Comparison of ENCODE assay signal across 8 cellular contexts in the genomic region with DNA sequence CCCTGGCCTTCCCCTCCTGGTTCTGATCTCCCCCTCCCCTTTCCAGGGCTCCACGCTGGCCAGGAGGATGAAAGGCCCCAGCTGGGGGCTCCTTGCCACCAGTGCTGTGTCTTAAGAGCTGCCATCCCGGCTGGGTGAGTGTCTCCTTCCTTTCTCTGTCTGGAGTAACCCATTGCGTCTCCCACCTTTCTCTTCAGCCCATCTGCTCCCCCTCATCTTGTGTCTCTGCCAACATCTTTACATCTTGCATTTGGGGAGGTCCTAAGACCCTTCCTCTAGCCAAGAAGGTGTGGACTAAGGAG. TPM values are rescaled to one million over a fixed set of nuclear protein-coding genes. Genes with fewer than 3 reads are reported as not detected.
A peak's percentile ranks its signal among the peaks of the same experiment; 100 is the strongest.
DNase-seq lines count a peak whose midpoint lies in the region; ATAC-seq and TF ChIP-seq lines count a peak whose summit lies in the region.

No MANE protein-coding gene starts in this region.

- no peaks in the 10 kb centered on the region for H3K9me3 Mint-ChIP-seq in activated naive CD8-positive, alpha-beta T cell treated with anti-CD3 and anti-CD28 coated beads, Interleukin-2, amount 10 ng/mL, durations not matched to agents 7 days and 5 days

- H3K27ac Mint-ChIP-seq in activated naive CD8-positive, alpha-beta T cell treated with anti-CD3 and anti-CD28 coated beads, Interleukin-2, amount 10 ng/mL, durations not matched to agents 7 days and 5 days = peak overlapping the region; percentile 76

- H3K9me3 ChIP-seq in iPS-20b (ENCODE audit: insufficient read depth, low read depth, low read length) (no peaks in the 10 kb centered on the region), spleen (no peaks in the 10 kb centered on the region)

- H3K4me3 ChIP-seq in HFF-Myc (replicated peaks; ENCODE audit: low read depth, low read length) (peak overlapping the region; percentile 91), iPS-20b (ENCODE audit: low read length) (peak overlapping the region; percentile 95), spleen (peak overlapping the region; percentile 47 to 77 (median 59))

- H3K27me3 ChIP-seq in iPS-20b (ENCODE audit: insufficient read depth, low read length) (peaks cover 19% of the 10 kb centered on the region), spleen (replicated peaks in 1 of 7) (no peaks in the 10 kb centered on the region)

- peak overlapping the region; percentile 89 for H3K9ac ChIP-seq in iPS-20b (ENCODE audit: low read depth, low read length)

- peaks cover 14% of the 10 kb centered on the region for H3K27me3 Mint-ChIP-seq in activated naive CD8-positive, alpha-beta T cell treated with anti-CD3 and anti-CD28 coated beads, Interleukin-2, amount 10 ng/mL, durations not matched to agents 7 days and 5 days

- H3K4me1 Mint-ChIP-seq in activated naive CD8-positive, alpha-beta T cell treated with anti-CD3 and anti-CD28 coated beads, Interleukin-2, amount 10 ng/mL, durations not matched to agents 7 days and 5 days = peaks cover 13% of the 10 kb centered on the region

- intact Hi-C loops in spleen (cut with DNase I; ENCODE audit: low total_unique reads) = no loop called here

- H3K27ac ChIP-seq in iPS-20b (ENCODE audit: low read length) (peak overlapping the region; percentile 75), spleen (peak overlapping the region; percentile 39 to 88 (median 84))

- TF ChIP-seq POLR2A in spleen (IDR thresholded peaks at IDR 0.05) = no peak

- peaks cover 2% of the 10 kb centered on the region for H3K36me3 Mint-ChIP-seq in activated naive CD8-positive, alpha-beta T cell treated with anti-CD3 and anti-CD28 coated beads, Interleukin-2, amount 10 ng/mL, durations not matched to agents 7 days and 5 days

- WGBS in spleen, 5 donors = 18 to 30% (median 24%) methylated on average over 3 of the region's 3 CpGs

- POLR2A ChIA-PET in activated naive CD8-positive, alpha-beta T cell treated with anti-CD3 and anti-CD28 coated beads, Interleukin-2, amount 10 ng/mL, durations not matched to agents 7 days and 5 days (lab: Charles Lee) = interaction anchor here (3.4 kb wide), 1 partner anchor 14 kb away, joined by 21 read pairs; the partner anchor contains the start of gene PABPN1

- 0 out of 2 replicates have a peak, but pooled peaks cover 3% of the 10 kb centered on the region for H3K4me1 ChIP-seq in iPS-20b (ENCODE audit: insufficient read depth, low read length)
- peaks cover 11 to 69% (median 44%) of the 10 kb centered on the region in 6 donors for H3K4me1 ChIP-seq in spleen

- TF ChIP-seq CTCF in HFF-Myc (IDR thresholded peaks at IDR 0.05; ENCODE audit: low read depth, low read length, missing control alignments) = no peak
- TF ChIP-seq CTCF in spleen (IDR thresholded peaks at IDR 0.05 in 8 of 11, conservative IDR thresholded peaks at IDR 0.05 in 3 of 11) = no peak

- ATAC-seq in activated naive CD8-positive, alpha-beta T cell treated with anti-CD3 and anti-CD28 coated beads, Interleukin-2, amount 10 ng/mL, durations not matched to agents 7 days and 5 days (ENCODE audit: low read depth) = no peak

- H3K36me3 ChIP-seq in iPS-20b (ENCODE audit: insufficient read depth, low read depth, low read length) (peaks cover 21% of the 10 kb centered on the region), spleen (peaks cover 0 to 46% (median 1%) of the 10 kb centered on the region in 6 donors)

- peak overlapping the region; percentile 80 for H3K4me3 Mint-ChIP-seq in activated naive CD8-positive, alpha-beta T cell treated with anti-CD3 and anti-CD28 coated beads, Interleukin-2, amount 10 ng/mL, durations not matched to agents 7 days and 5 days

- no peak for DNase-seq in HFF-Myc (ENCODE audit: extremely low read depth, low read depth)
- no peak for DNase-seq in activated naive CD8-positive, alpha-beta T cell treated with anti-CD3 and anti-CD28 coated beads, Interleukin-2, amount 10 ng/mL, durations not matched to agents 7 days and 5 days
- DNase-seq in spleen = no peak
- no peak for DNase-seq in SK-N-DZ (ENCODE audit: low spot score)
- no peak for DNase-seq in NOMO-1 (lab: John Stamatoyannopoulos, UW; ENCODE audit: unreplicated experiment in 2 of 2)
- no peak for DNase-seq in activated effector memory CD4-positive, alpha-beta T cell treated with Interleukin-2 at 50 U/mL for 16 hours
- DNase-seq in DMS153 (lab: John Stamatoyannopoulos, UW) = no peak

RNA-seq across cellular contexts. Expression of gene BCL2L2, which starts 0.5 kb away (rescaled TPM):
- total RNA-seq in activated naive CD8-positive, alpha-beta T cell treated with anti-CD3 and anti-CD28 coated beads, Interleukin-2, amount 10 ng/mL, durations not matched to agents 7 days and 5 days = 1 to 10 TPM; 3.7 to 5.7 TPM
- total RNA-seq in spleen = 10 to 100 TPM; 16.7 to 34.6 (median 24.9) TPM
- 10 to 100 TPM in 1 of 3 donors, 1 to 10 TPM in 2; 5.4 to 19.2 (median 7.5) TPM for polyA plus RNA-seq in spleen
- 20.5 and 23.3 TPM in 2 replicates for polyA plus RNA-seq in SK-N-DZ (2014; cell fraction: cytosol; rRNA removed)
- 23.9 and 48.5 TPM in 2 replicates for polyA plus RNA-seq in SK-N-DZ (2014; cell fraction: nucleus; rRNA removed)

RNA-seq across cellular contexts. Expression of gene PPP1R3E, which starts 4.4 kb away (rescaled TPM):
- total RNA-seq in activated naive CD8-positive, alpha-beta T cell treated with anti-CD3 and anti-CD28 coated beads, Interleukin-2, amount 10 ng/mL, durations not matched to agents 7 days and 5 days = 10 to 100 TPM; 50.8 to 51.7 TPM
- total RNA-seq in spleen = 10 to 100 TPM; 18.6 to 31.7 (median 20.8) TPM
- 10 to 100 TPM; 22.1 to 36.7 (median 30.3) TPM for polyA plus RNA-seq in spleen
- 6.0 and 9.3 TPM in 2 replicates for polyA plus RNA-seq in SK-N-DZ (2014; cell fraction: cytosol; rRNA removed)
- polyA plus RNA-seq in SK-N-DZ (2014; cell fraction: nucleus; rRNA removed) = 17.1 and 21.5 TPM in 2 replicates

RNA-seq across cellular contexts. Expression of gene PABPN1, which starts 14.2 kb away (rescaled TPM):
- 100 to 1,000 TPM; 207 to 208 TPM for total RNA-seq in activated naive CD8-positive, alpha-beta T cell treated with anti-CD3 and anti-CD28 coated beads, Interleukin-2, amount 10 ng/mL, durations not matched to agents 7 days and 5 days
- total RNA-seq in spleen = 100 to 1,000 TPM in 4 of 7 donors, 10 to 100 TPM in 3; 52.1 to 152 (median 132) TPM
- 100 to 1,000 TPM; 118 to 146 (median 132) TPM for polyA plus RNA-seq in spleen
- polyA plus RNA-seq in SK-N-DZ (2014; cell fraction: cytosol; rRNA removed) = 142 and 147 TPM in 2 replicates
- 567 and 701 TPM in 2 replicates for polyA plus RNA-seq in SK-N-DZ (2014; cell fraction: nucleus; rRNA removed)

RNA-seq across cellular contexts. Expression of gene HOMEZ, which starts 21.2 kb away (rescaled TPM):
- 10 to 100 TPM; 11.8 to 12.8 TPM for total RNA-seq in activated naive CD8-positive, alpha-beta T cell treated with anti-CD3 and anti-CD28 coated beads, Interleukin-2, amount 10 ng/mL, durations not matched to agents 7 days and 5 days
- total RNA-seq in spleen = 10 to 100 TPM in 2 of 7 donors, 1 to 10 TPM in 5; 7.3 to 13.0 (median 9.1) TPM
- polyA plus RNA-seq in spleen = 1 to 10 TPM; 3.1 to 5.4 (median 5.0) TPM
- polyA plus RNA-seq in SK-N-DZ (2014; cell fraction: cytosol; rRNA removed) = 6.4 and 8.3 TPM in 2 replicates
- 4.6 and 10.0 TPM in 2 replicates for polyA plus RNA-seq in SK-N-DZ (2014; cell fraction: nucleus; rRNA removed)

RNA-seq across cellular contexts. Expression of gene SLC22A17, which starts 45.6 kb away (rescaled TPM):
- total RNA-seq in activated naive CD8-positive, alpha-beta T cell treated with anti-CD3 and anti-CD28 coated beads, Interleukin-2, amount 10 ng/mL, durations not matched to agents 7 days and 5 days = 1 to 10 TPM; 3.4 to 4.8 TPM
- 10 to 100 TPM in 2 of 7 donors, 1 to 10 TPM in 5; 7.1 to 13.7 (median 8.3) TPM for total RNA-seq in spleen
- 1 to 10 TPM; 5.1 to 7.1 (median 6.3) TPM for polyA plus RNA-seq in spleen
- 23.2 and 28.7 TPM in 2 replicates for polyA plus RNA-seq in SK-N-DZ (2014; cell fraction: cytosol; rRNA removed)
- polyA plus RNA-seq in SK-N-DZ (2014; cell fraction: nucleus; rRNA removed) = 59.7 and 85.7 TPM in 2 replicates
